ENCODE assay signal across 8 cellular contexts in the genomic region with DNA sequence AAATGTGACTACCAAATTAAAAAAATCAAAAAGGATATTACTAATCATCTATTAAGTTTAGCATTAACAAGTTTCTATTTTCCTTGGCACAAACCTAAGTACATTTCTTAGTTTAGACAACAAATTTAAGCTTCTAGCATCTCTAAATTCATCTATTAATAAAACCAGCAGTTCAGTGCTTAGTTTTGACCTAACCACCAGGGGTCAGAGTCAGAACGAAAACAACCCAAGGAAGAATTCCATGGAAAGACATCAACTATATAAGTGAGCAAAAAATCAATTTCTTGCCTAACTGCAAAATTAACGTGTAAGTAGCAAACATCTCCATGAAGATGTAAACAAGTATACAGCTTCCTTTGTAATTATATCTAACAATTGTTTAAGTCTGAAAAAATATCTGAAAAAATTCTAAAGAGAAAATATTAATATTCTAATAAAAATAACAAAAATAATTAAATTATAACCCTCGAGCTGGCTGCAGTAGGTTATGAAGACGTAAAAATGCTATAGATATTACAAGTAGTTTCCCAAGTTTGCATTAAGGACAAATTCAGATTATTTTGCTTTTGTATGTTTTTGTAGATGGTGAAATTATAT.
DNase-seq lines count a peak whose midpoint lies in the region; ATAC-seq and TF ChIP-seq lines count a peak whose summit lies in the region.

No MANE protein-coding gene starts in this region.

- H3K27ac ChIP-seq in right lobe of liver = no peak overlapping the region

- ATAC-seq in WTC11 = peak; percentile 47
- ATAC-seq in right lobe of liver = peak in 3 of 4 donors; percentile 49 to 71 (median 67)
- ATAC-seq in GM18867 (IDR thresholded peaks at IDR 0.05; ENCODE audit: unreplicated experiment) = no peak
- ATAC-seq in HG03139 (IDR thresholded peaks at IDR 0.05; ENCODE audit: unreplicated experiment) = no peak
- no peak for ATAC-seq in HG03354 (IDR thresholded peaks at IDR 0.05; ENCODE audit: poor library complexity, severe bottlenecking, unreplicated experiment)

- intact Hi-C loops in right lobe of liver (cut with DNase I) = loop anchor here in 1 of 2 donors (10.0 kb wide), 1 partner anchor 142 kb away; no protein-coding TSS in a partner anchor

- DNase-seq in EH (ENCODE audit: low read depth) (peak; percentile 49), LNCaP clone FGC (ENCODE audit: low read depth) (peak; percentile 6), WTC11 (ENCODE audit: low spot score) (no peak), right lobe of liver (no peak)
- no peak for DNase-seq in stimulated activated naive CD4-positive, alpha-beta T cell treated with Interleukin-2 at 50 U/mL for 16 hours (lab: John Stamatoyannopoulos, UW)

- H3K36me3 Mint-ChIP-seq in WTC11 = no peaks in the 10 kb centered on the region

- no peaks in the 10 kb centered on the region for H3K27me3 ChIP-seq in right lobe of liver

- no peak for TF ChIP-seq POLR2A in right lobe of liver (IDR thresholded peaks at IDR 0.05)

- TF ChIP-seq CTCF in LNCaP clone FGC (IDR thresholded peaks at IDR 0.05; ENCODE audit: control insufficient read depth, extremely low read depth, insufficient read depth) (peak; percentile 60), WTC11 (IDR thresholded peaks at IDR 0.05) (no peak), right lobe of liver (IDR thresholded peaks at IDR 0.05) (peak; percentile 46 to 59 (median 52))

- H3K4me3 ChIP-seq in LNCaP clone FGC (ENCODE audit: low read depth, low read length) (no peak overlapping the region), right lobe of liver (no peak overlapping the region)

- CTCF ChIA-PET in WTC11 (lab: Charles Lee) = interaction anchor here (0.6 to 6.3 kb wide), 8 partner anchors 14 to 380 kb away, joined by 3 to 42 read pairs (median 4); a partner anchor contains a TSS

- H3K4me1 ChIP-seq in right lobe of liver = peaks cover 0 to 2% (median 0%) of the 10 kb centered on the region in 4 donors

- H3K4me3 Mint-ChIP-seq in WTC11 = no peak overlapping the region

- no peaks in the 10 kb centered on the region for H3K9me3 ChIP-seq in right lobe of liver

- H3K36me3 ChIP-seq in right lobe of liver = no peaks in the 10 kb centered on the region

- no peak overlapping the region for H3K27ac Mint-ChIP-seq in WTC11

- 18% methylated on average over 4 of the region's 4 CpGs for WGBS in right lobe of liver (ENCODE audit: insufficient coverage, low coverage, low lambda C conversion rate, missing lambda C conversion rate)

- peaks cover 4% of the 10 kb centered on the region for H3K4me1 Mint-ChIP-seq in WTC11

- POLR2A ChIA-PET in WTC11 (lab: Charles Lee) = no interaction called here

- no peaks in the 10 kb centered on the region for H3K27me3 Mint-ChIP-seq in WTC11 (ENCODE audit: low read depth)

- no peaks in the 10 kb centered on the region for H3K9me3 Mint-ChIP-seq in WTC11

TF ChIP-seq in WTC11, 78 proteins besides CTCF, POLR2A, EP300 and RAD21:
- TF ChIP-seq ZNF138 (CRISPR knock-in tag; conservative IDR thresholded peaks at IDR 0.05) = no peak
- no peak for TF ChIP-seq GRHL2 (CRISPR knock-in tag; IDR thresholded peaks at IDR 0.05; ENCODE audit: insufficient replicate concordance, severe bottlenecking)
- TF ChIP-seq, protein P1, sequence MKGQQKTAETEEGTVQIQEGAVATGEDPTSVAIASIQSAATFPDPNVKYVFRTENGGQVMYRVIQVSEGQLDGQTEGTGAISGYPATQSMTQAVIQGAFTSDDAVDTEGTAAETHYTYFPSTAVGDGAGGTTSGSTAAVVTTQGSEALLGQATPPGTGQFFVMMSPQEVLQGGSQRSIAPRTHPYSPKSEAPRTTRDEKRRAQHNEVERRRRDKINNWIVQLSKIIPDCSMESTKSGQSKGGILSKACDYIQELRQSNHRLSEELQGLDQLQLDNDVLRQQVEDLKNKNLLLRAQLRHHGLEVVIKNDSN (CRISPR knock-in tag; IDR thresholded peaks at IDR 0.05) = no peak
- TF ChIP-seq, protein P2, sequence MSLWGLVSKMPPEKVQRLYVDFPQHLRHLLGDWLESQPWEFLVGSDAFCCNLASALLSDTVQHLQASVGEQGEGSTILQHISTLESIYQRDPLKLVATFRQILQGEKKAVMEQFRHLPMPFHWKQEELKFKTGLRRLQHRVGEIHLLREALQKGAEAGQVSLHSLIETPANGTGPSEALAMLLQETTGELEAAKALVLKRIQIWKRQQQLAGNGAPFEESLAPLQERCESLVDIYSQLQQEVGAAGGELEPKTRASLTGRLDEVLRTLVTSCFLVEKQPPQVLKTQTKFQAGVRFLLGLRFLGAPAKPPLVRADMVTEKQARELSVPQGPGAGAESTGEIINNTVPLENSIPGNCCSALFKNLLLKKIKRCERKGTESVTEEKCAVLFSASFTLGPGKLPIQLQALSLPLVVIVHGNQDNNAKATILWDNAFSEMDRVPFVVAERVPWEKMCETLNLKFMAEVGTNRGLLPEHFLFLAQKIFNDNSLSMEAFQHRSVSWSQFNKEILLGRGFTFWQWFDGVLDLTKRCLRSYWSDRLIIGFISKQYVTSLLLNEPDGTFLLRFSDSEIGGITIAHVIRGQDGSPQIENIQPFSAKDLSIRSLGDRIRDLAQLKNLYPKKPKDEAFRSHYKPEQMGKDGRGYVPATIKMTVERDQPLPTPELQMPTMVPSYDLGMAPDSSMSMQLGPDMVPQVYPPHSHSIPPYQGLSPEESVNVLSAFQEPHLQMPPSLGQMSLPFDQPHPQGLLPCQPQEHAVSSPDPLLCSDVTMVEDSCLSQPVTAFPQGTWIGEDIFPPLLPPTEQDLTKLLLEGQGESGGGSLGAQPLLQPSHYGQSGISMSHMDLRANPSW (CRISPR knock-in tag; conservative IDR thresholded peaks at IDR 0.05; ENCODE audit: low read depth) = no peak
- TF ChIP-seq KAT7 (CRISPR knock-in tag; IDR thresholded peaks at IDR 0.05; ENCODE audit: borderline replicate concordance) = no peak
- TF ChIP-seq ZNF396 (CRISPR knock-in tag; IDR thresholded peaks at IDR 0.05; ENCODE audit: borderline replicate concordance) = no peak

Comparison
In these comparisons a context has a peak if more than half of its experiments do, and no peak if none do; other contexts are left out.
1. DNase-seq: peak in EH (single experiment) and LNCaP clone FGC (single experiment); none in WTC11 (single experiment), right lobe of liver (0 of 3) and stimulated activated naive CD4-positive, alpha-beta T cell treated with Interleukin-2 at 50 U/mL for 16 hours (single experiment).
2. ATAC-seq: peak in WTC11 (single experiment) and right lobe of liver (3 of 4); none in GM18867 (single experiment), HG03139 (single experiment) and HG03354 (single experiment).